11 cellular contexts compared by ENCODE assay signal in the genomic region with DNA sequence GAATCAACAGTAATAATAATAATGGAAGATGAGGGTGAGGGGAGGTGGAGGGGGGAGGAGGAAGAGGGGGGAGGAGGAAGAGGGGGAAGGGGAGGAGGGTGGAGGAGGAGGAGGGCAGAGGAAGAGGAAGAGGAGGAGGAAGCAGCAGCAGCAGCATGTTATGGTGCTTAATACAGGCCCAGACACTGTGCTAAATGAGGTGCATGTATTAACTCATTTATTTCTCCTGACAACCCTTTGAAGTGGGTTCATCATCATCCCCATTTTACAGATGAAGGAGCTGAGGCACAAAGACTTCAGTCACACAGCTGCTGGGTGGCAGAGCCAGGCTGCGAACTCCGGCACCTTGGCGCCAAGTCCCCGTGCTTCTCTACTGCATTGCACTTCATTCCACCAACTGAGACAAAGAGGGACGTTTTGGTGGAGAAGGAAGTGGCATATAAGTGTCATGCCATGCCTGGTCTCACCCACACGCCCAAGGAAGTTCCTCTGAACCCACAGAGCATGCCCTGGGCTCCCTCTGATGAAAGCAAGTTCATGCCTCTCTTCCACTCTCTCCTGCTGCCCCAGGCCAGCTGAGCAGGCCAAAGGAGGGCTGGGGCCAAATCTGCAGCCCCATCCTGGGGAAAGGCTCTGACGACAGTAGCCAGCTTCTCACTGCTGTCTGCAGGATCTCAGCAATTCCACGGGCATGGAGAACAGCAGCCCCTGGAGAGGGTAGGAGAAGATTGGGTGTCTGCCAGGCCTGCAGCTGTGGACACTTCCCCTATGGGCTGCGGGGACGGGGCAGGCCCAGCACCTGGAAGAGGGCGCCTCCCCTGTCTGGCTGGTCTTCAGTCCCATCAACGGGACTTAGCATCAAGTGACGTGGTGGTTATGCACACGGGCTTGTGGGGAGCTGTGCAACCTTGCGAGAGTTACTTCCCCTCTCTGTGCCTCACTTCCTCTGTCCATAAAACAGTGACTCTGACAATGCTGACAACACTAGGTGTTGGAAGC. TPM values are rescaled to one million over a fixed set of nuclear protein-coding genes. Genes with fewer than 3 reads are reported as not detected.
DNase-seq lines count a peak whose midpoint lies in the region; FAIRE-seq and TF ChIP-seq lines count a peak whose summit lies in the region.
"Had no signal": no experiment of that assay in that cellular context is flagged by ENCODE, and none has a peak within 500 bp of the region (broad histone marks: within the 10 kb centered on the region; RNA-seq: fewer than 3 reads in every experiment).

No MANE protein-coding gene starts in this region.

- H3K27me3 Mint-ChIP-seq in CD4-positive, alpha-beta memory T cell, result no peaks in the 10 kb centered on the region
- H3K27me3 Mint-ChIP-seq in activated T-helper 2 cell treated with anti-CD3 and anti-CD28 coated beads, Interferon-gamma antibody, Interleukin-2, Interleukin-4, amounts not matched to agents 10 μg/mL and 5 μg/mL and 100 μg/mL, durations not matched to agents 14 hours and 24 hours and 36 hours (ENCODE audit: low read depth), result no peaks in the 10 kb centered on the region
- H3K27me3 Mint-ChIP-seq in endodermal cell (ENCODE audit: insufficient read depth), result no peaks in the 10 kb centered on the region

- peaks cover 69% of the 10 kb centered on the region for H3K4me1 ChIP-seq in CD4-positive, alpha-beta memory T cell (ENCODE audit: insufficient read depth, low read length)
- no peaks in the 10 kb centered on the region for H3K4me1 ChIP-seq in endodermal cell (ENCODE audit: control insufficient read depth, insufficient read depth, low read length)

- no peaks in the 10 kb centered on the region for H3K9me3 ChIP-seq in CD4-positive, alpha-beta memory T cell (ENCODE audit: control insufficient read depth in 1 of 2, low read length in 2 of 2)
- peaks cover under 1% of the 10 kb centered on the region for H3K9me3 ChIP-seq in endodermal cell (ENCODE audit: control insufficient read depth, low read length)
- H3K9me3 ChIP-seq: adrenal gland had no signal

- no peaks in the 10 kb centered on the region for H3K27me3 ChIP-seq in CD4-positive, alpha-beta memory T cell (ENCODE audit: insufficient read depth, low read length)
- H3K27me3 ChIP-seq in endodermal cell (ENCODE audit: control insufficient read depth, insufficient read depth, low read length, poor library complexity, severe bottlenecking), result no peaks in the 10 kb centered on the region
- H3K27me3 ChIP-seq: adrenal gland had no signal

- peak overlapping the region in 1 of 2 donors; percentile 15 for H3K4me3 ChIP-seq in CD4-positive, alpha-beta memory T cell (ENCODE audit: low read length in 2 of 2)
- H3K4me3 ChIP-seq in endodermal cell (ENCODE audit: low read length), result no peak overlapping the region
- H3K4me3 ChIP-seq: adrenal gland had no signal

- POLR2A ChIA-PET in CD4-positive, alpha-beta memory T cell (lab: Charles Lee; ENCODE audit: partially characterized antibody), result interaction anchor here (0.6 to 2.8 kb wide), 12 partner anchors 12 to 90 kb away, joined by 3 to 22 read pairs (median 5); no protein-coding TSS in a partner anchor

- no peak for TF ChIP-seq CTCF in endodermal cell (conservative IDR thresholded peaks at IDR 0.05)

- H3K27ac Mint-ChIP-seq in CD4-positive, alpha-beta memory T cell, result peak overlapping the region; percentile 89 to 96 (median 93)
- peak overlapping the region; percentile 89 for H3K27ac Mint-ChIP-seq in activated T-helper 2 cell treated with anti-CD3 and anti-CD28 coated beads, Interferon-gamma antibody, Interleukin-2, Interleukin-4, amounts not matched to agents 10 μg/mL and 5 μg/mL and 100 μg/mL, durations not matched to agents 14 hours and 24 hours and 36 hours
- no peak overlapping the region for H3K27ac Mint-ChIP-seq in endodermal cell

- H3K4me1 Mint-ChIP-seq in CD4-positive, alpha-beta memory T cell, result peaks cover 43 to 78% (median 56%) of the 10 kb centered on the region in 4 donors
- H3K4me1 Mint-ChIP-seq in activated T-helper 2 cell treated with anti-CD3 and anti-CD28 coated beads, Interferon-gamma antibody, Interleukin-2, Interleukin-4, amounts not matched to agents 10 μg/mL and 5 μg/mL and 100 μg/mL, durations not matched to agents 14 hours and 24 hours and 36 hours (ENCODE audit: low read depth), result peaks cover 44% of the 10 kb centered on the region
- H3K4me1 Mint-ChIP-seq in endodermal cell, result peaks cover 21% of the 10 kb centered on the region

- 92 to 98% methylated on average over 10 to 15 of the region's 15 CpGs for WGBS in endodermal cell (ENCODE audit: insufficient coverage in 1 of 2, insufficient read length in 1 of 2), 2 experiments

- peak; percentile 48 to 70 (median 56) for DNase-seq in CD4-positive, alpha-beta memory T cell
- DNase-seq in NOMO-1 treated with DMSO at 0.1 percent for 48 hours (lab: John Stamatoyannopoulos, UW; ENCODE audit: unreplicated experiment), result peak; percentile 37
- DNase-seq in activated T-helper 2 cell treated with anti-CD3 and anti-CD28 coated beads, Interferon-gamma antibody, Interleukin-2, Interleukin-4, amounts not matched to agents 10 μg/mL and 5 μg/mL and 100 μg/mL, durations not matched to agents 14 hours and 24 hours and 36 hours (ENCODE audit: low spot score), result peak; percentile 18
- peak; percentile 67 for DNase-seq in medulla oblongata (ENCODE audit: extremely low spot score)
- no peak for DNase-seq in NCI-H510A treated with DMSO at 0.1 percent for 48 hours (lab: John Stamatoyannopoulos, UW)
- no peak for DNase-seq in H54 (ENCODE audit: insufficient read length, low spot score)
- no peak for DNase-seq in endodermal cell
- no peak for DNase-seq in epidermal melanocyte (ENCODE audit: insufficient read length, low spot score)
- DNase-seq: Calu3, OCI-M1 had no signal

- CTCF ChIA-PET in CD4-positive, alpha-beta memory T cell (lab: Charles Lee; ENCODE audit: partially characterized antibody), result interaction anchor here (0.8 to 1.9 kb wide), 5 partner anchors 9 to 255 kb away, joined by 3 to 7 read pairs (median 3); no protein-coding TSS in a partner anchor

- H3K36me3 ChIP-seq in CD4-positive, alpha-beta memory T cell (ENCODE audit: insufficient read depth, low read length), result no peaks in the 10 kb centered on the region
- H3K36me3 ChIP-seq in endodermal cell (ENCODE audit: control insufficient read depth, insufficient read depth, low read length), result peaks cover 3% of the 10 kb centered on the region
- H3K36me3 ChIP-seq: adrenal gland had no signal

- no peak overlapping the region for H3K9ac ChIP-seq in endodermal cell (ENCODE audit: extremely low read depth, low read length, poor library complexity, severe bottlenecking)

- H3K27ac ChIP-seq in CD4-positive, alpha-beta memory T cell (ENCODE audit: low read depth, low read length), result peak overlapping the region; percentile 44
- no peak overlapping the region for H3K27ac ChIP-seq in endodermal cell (ENCODE audit: low read depth, low read length)

- H3K9me3 Mint-ChIP-seq in CD4-positive, alpha-beta memory T cell, result no peaks in the 10 kb centered on the region
- H3K9me3 Mint-ChIP-seq in activated T-helper 2 cell treated with anti-CD3 and anti-CD28 coated beads, Interferon-gamma antibody, Interleukin-2, Interleukin-4, amounts not matched to agents 10 μg/mL and 5 μg/mL and 100 μg/mL, durations not matched to agents 14 hours and 24 hours and 36 hours, result no peaks in the 10 kb centered on the region
- H3K9me3 Mint-ChIP-seq in endodermal cell, result no peaks in the 10 kb centered on the region

- intact Hi-C loops in CD4-positive, alpha-beta memory T cell (cut with micrococcal nuclease), result loop anchor here (2.0 kb wide), 1 partner anchor 80 kb away; no protein-coding TSS in a partner anchor
- intact Hi-C loops in activated T-helper 2 cell treated with anti-CD3 and anti-CD28 coated beads, Interferon-gamma antibody, Interleukin-2, Interleukin-4, amounts not matched to agents 10 μg/mL and 5 μg/mL and 100 μg/mL, durations not matched to agents 14 hours and 24 hours and 36 hours (cut with micrococcal nuclease), result no loop called here

- no peak for FAIRE-seq in H54 (lab: Jason Lieb, UNC)

- no peak for TF ChIP-seq POLR2A in H54 (IDR thresholded peaks at IDR 0.05; ENCODE audit: low read depth, low read length)

- H3K4me3 Mint-ChIP-seq in CD4-positive, alpha-beta memory T cell, result peak overlapping the region; percentile 24 to 78 (median 74)
- H3K4me3 Mint-ChIP-seq in activated T-helper 2 cell treated with anti-CD3 and anti-CD28 coated beads, Interferon-gamma antibody, Interleukin-2, Interleukin-4, amounts not matched to agents 10 μg/mL and 5 μg/mL and 100 μg/mL, durations not matched to agents 14 hours and 24 hours and 36 hours (ENCODE audit: low read depth), result peak overlapping the region; percentile 45
- no peak overlapping the region for H3K4me3 Mint-ChIP-seq in endodermal cell

- peaks cover under 1 to 2% of the 10 kb centered on the region in 2 donors for H3K36me3 Mint-ChIP-seq in CD4-positive, alpha-beta memory T cell
- peaks cover 26% of the 10 kb centered on the region for H3K36me3 Mint-ChIP-seq in activated T-helper 2 cell treated with anti-CD3 and anti-CD28 coated beads, Interferon-gamma antibody, Interleukin-2, Interleukin-4, amounts not matched to agents 10 μg/mL and 5 μg/mL and 100 μg/mL, durations not matched to agents 14 hours and 24 hours and 36 hours (ENCODE audit: low read depth)
- peaks cover 18% of the 10 kb centered on the region for H3K36me3 Mint-ChIP-seq in endodermal cell (ENCODE audit: low read depth)

RNA-seq across cellular contexts. Expression of a gene that starts 21.8 kb away (rescaled TPM):
- total RNA-seq in CD4-positive, alpha-beta memory T cell, result 10 to 100 TPM; 46.3 to 48.5 TPM
- 1 to 10 TPM; 1.4 to 2.8 TPM for polyA plus RNA-seq in CD4-positive, alpha-beta memory T cell
- 15.7 and 18.9 TPM in 2 replicates for total RNA-seq in activated T-helper 2 cell treated with anti-CD3 and anti-CD28 coated beads, Interferon-gamma antibody, Interleukin-2, Interleukin-4, amounts not matched to agents 10 μg/mL and 5 μg/mL and 100 μg/mL, durations not matched to agents 14 hours and 24 hours and 36 hours
- 10 to 100 TPM; 26.8 to 28.5 TPM for total RNA-seq in endodermal cell
- polyA plus RNA-seq in endodermal cell (2013, experiment 1 of 2), result 11.9 TPM
- polyA plus RNA-seq in endodermal cell (2013, experiment 2 of 2), result 13.2 TPM

Comparison
In these comparisons a context has a peak if more than half of its experiments do, and no peak if none do; other contexts are left out.
1. DNase-seq: peak in CD4-positive, alpha-beta memory T cell (5 of 5), NOMO-1 treated with DMSO at 0.1 percent for 48 hours (single experiment), activated T-helper 2 cell treated with anti-CD3 and anti-CD28 coated beads, Interferon-gamma antibody, Interleukin-2, Interleukin-4, amounts not matched to agents 10 μg/mL and 5 μg/mL and 100 μg/mL, durations not matched to agents 14 hours and 24 hours and 36 hours (single experiment) and medulla oblongata (single experiment); none in NCI-H510A treated with DMSO at 0.1 percent for 48 hours (single experiment), H54 (single experiment), endodermal cell (single experiment) and epidermal melanocyte (single experiment).